9 cellular contexts compared by ENCODE assay signal in genomic region chr6:63441266-63441956, GRCh38.
DNase-seq lines count a peak whose midpoint lies in the region; ATAC-seq, FAIRE-seq and TF ChIP-seq lines count a peak whose summit lies in the region.
"Had no signal": no experiment of that assay in that cellular context is flagged by ENCODE, and none has a peak within 500 bp of the region (broad histone marks: within the 10 kb centered on the region; RNA-seq: fewer than 3 reads in every experiment).

No MANE protein-coding gene starts in this region.

- no peaks in the 10 kb centered on the region for H4K20me1 ChIP-seq in Loucy (ENCODE audit: insufficient read depth, low read length, poor library complexity, severe bottlenecking)

- no peaks in the 10 kb centered on the region for H3K9me2 ChIP-seq in Loucy (replicated peaks; ENCODE audit: low read depth, low read length)

- H3K79me2 ChIP-seq in Loucy (ENCODE audit: insufficient read depth, low read length): no peaks in the 10 kb centered on the region

- H3K9ac ChIP-seq in Loucy (ENCODE audit: low read depth, low read length, poor library complexity, severe bottlenecking): peak overlapping the region; percentile 40

- H3K27me3 ChIP-seq in Loucy (ENCODE audit: insufficient read depth, low read length, poor library complexity, severe bottlenecking) (no peaks in the 10 kb centered on the region), RWPE2 (ENCODE audit: insufficient read depth, poor library complexity, severe bottlenecking) (no peaks in the 10 kb centered on the region), foreskin keratinocyte (peaks cover under 1% of the 10 kb centered on the region)
- H3K27me3 ChIP-seq: dorsolateral prefrontal cortex had no signal

- H3K4me1 ChIP-seq in Loucy (ENCODE audit: insufficient read depth, low read length, poor library complexity, severe bottlenecking): no peaks in the 10 kb centered on the region
- no peaks in the 10 kb centered on the region for H3K4me1 ChIP-seq in RWPE2 (ENCODE audit: insufficient read depth, poor library complexity, severe bottlenecking)
- H3K4me1 ChIP-seq in mucosa of descending colon (ENCODE audit: low read depth): no peaks in the 10 kb centered on the region
- no peaks in the 10 kb centered on the region for H3K4me1 ChIP-seq in foreskin keratinocyte

- no peak for FAIRE-seq in D721Med (lab: Jason Lieb, UNC)

- peak overlapping the region; percentile 74 for H3K4me2 ChIP-seq in Loucy (ENCODE audit: low read depth, low read length, poor library complexity, severe bottlenecking)

- no peaks in the 10 kb centered on the region for H3F3A ChIP-seq in Loucy (ENCODE audit: low read depth)

- no peaks in the 10 kb centered on the region for H3K36me3 ChIP-seq in Loucy (ENCODE audit: insufficient read depth, low read length)
- H3K36me3 ChIP-seq in RWPE2 (ENCODE audit: low read depth): no peaks in the 10 kb centered on the region
- H3K36me3 ChIP-seq in mucosa of descending colon (ENCODE audit: low read depth): no peaks in the 10 kb centered on the region

- no peak; the same call in 1 of the 2 replicates for TF ChIP-seq CTCF in Loucy (conservative IDR thresholded peaks at IDR 0.05; ENCODE audit: low read length)
- TF ChIP-seq CTCF in RWPE2 (IDR thresholded peaks at IDR 0.05; ENCODE audit: poor library complexity, severe bottlenecking): peak; percentile 8
- TF ChIP-seq CTCF in mucosa of descending colon (IDR thresholded peaks at IDR 0.05): no peak
- no peak for TF ChIP-seq CTCF in foreskin keratinocyte (conservative IDR thresholded peaks at IDR 0.05)
- TF ChIP-seq CTCF in D721Med (IDR thresholded peaks at IDR 0.05; ENCODE audit: insufficient read depth, missing control alignments): no peak

- peak overlapping the region; percentile 71 for H3K4me3 ChIP-seq in Loucy (ENCODE audit: low read length, poor library complexity, severe bottlenecking)
- H3K4me3 ChIP-seq in RWPE2 (ENCODE audit: severe bottlenecking): peak overlapping the region; percentile 25
- no peak overlapping the region for H3K4me3 ChIP-seq in mucosa of descending colon
- H3K4me3 ChIP-seq: dorsolateral prefrontal cortex had no signal

- peak overlapping the region; percentile 88 for H2AFZ ChIP-seq in Loucy (ENCODE audit: low read length)

- DNase-seq in DMS79 treated with DMSO at 0.1 percent for 48 hours (lab: John Stamatoyannopoulos, UW) (peak; percentile 28), RWPE2 (ENCODE audit: low spot score) (no peak), mucosa of descending colon (no peak), foreskin keratinocyte (no peak), D721Med (ENCODE audit: insufficient read length, low spot score) (no peak)
- DNase-seq: dorsolateral prefrontal cortex, posterior cingulate gyrus had no signal

- ATAC-seq in RWPE2 (ENCODE audit: low read depth) (peak; percentile 63; the same call in 2 of the 3 replicates), mucosa of descending colon (peak; percentile 42), foreskin keratinocyte (no peak), GM18867 (IDR thresholded peaks at IDR 0.05; ENCODE audit: unreplicated experiment) (no peak)

- no peaks in the 10 kb centered on the region for H3K9me3 ChIP-seq in Loucy (ENCODE audit: insufficient read depth, low read depth, low read length)
- H3K9me3 ChIP-seq in RWPE2 (ENCODE audit: severe bottlenecking): no peaks in the 10 kb centered on the region
- H3K9me3 ChIP-seq in mucosa of descending colon: no peaks in the 10 kb centered on the region

- intact Hi-C loops in mucosa of descending colon (cut with DNase I, micrococcal nuclease): no loop called here

- H3K27ac ChIP-seq in RWPE2 (ENCODE audit: poor library complexity, severe bottlenecking): no peak overlapping the region
- no peak overlapping the region for H3K27ac ChIP-seq in foreskin keratinocyte
- H3K27ac ChIP-seq: dorsolateral prefrontal cortex had no signal

Comparison
In these comparisons a context has a peak if more than half of its experiments do, and no peak if none do; other contexts are left out.
1. ATAC-seq: peak in RWPE2 (single experiment) and mucosa of descending colon (single experiment); none in foreskin keratinocyte (single experiment) and GM18867 (single experiment).